18 cellular contexts compared by ENCODE assay signal in the genomic region with DNA sequence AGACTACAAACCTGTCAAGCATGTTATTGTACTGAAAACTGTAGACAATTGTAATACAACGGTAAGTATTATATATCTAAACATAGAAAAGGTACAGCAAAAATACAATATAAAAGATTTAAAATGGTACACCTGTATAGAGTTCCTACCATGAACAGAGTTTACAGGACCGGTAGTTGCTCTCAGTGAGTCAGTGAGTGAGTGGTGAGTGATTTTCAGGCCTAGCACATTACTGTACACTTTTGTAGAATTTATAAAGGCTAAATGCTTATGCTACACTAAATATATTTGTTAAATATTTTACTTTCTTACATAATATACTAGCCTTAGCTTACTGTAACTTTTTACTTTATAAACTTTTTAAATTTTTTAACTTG. TPM values are rescaled to one million over a fixed set of nuclear protein-coding genes. Genes with fewer than 3 reads are reported as not detected.
DNase-seq lines count a peak whose midpoint lies in the region; ATAC-seq, FAIRE-seq and TF ChIP-seq lines count a peak whose summit lies in the region.
"Had no signal": no experiment of that assay in that cellular context is flagged by ENCODE, and none has a peak within 500 bp of the region (broad histone marks: within the 10 kb centered on the region; RNA-seq: fewer than 3 reads in every experiment).

No MANE protein-coding gene starts in this region.

- intact Hi-C loops in MCF 10A (cut with micrococcal nuclease) (loop anchor here (1.0 kb wide), 1 partner anchor 160 kb away; no protein-coding TSS in a partner anchor), breast epithelium (cut with DNase I; ENCODE audit: low total_unique reads) (no loop called here), A673 (cut with micrococcal nuclease; ENCODE audit: unreplicated experiment) (no loop called here)

- peak overlapping the region; percentile 90 for H3K27ac Mint-ChIP-seq in MCF 10A (ENCODE audit: low read depth, unreplicated experiment)
- H3K27ac Mint-ChIP-seq: CD4-positive, alpha-beta T cell had no signal

- no peak overlapping the region for H2AFZ ChIP-seq in fibroblast of lung (ENCODE audit: low read length)

- peaks cover 19% of the 10 kb centered on the region for H3K36me3 Mint-ChIP-seq in MCF 10A (ENCODE audit: insufficient read depth, unreplicated experiment)

- TF ChIP-seq POLR2A in breast epithelium (IDR thresholded peaks at IDR 0.05), result no peak

- no peak for FAIRE-seq in frontal cortex (lab: Jason Lieb, UNC)
- FAIRE-seq: GM12891, GM19239 had no signal

- no peak overlapping the region for H3K4me3 Mint-ChIP-seq in MCF 10A (ENCODE audit: unreplicated experiment)
- H3K4me3 Mint-ChIP-seq: CD4-positive, alpha-beta T cell had no signal

- H3K36me3 ChIP-seq in breast epithelium (no peaks in the 10 kb centered on the region), SJSA1 (no peaks in the 10 kb centered on the region), fibroblast of lung (ENCODE audit: control insufficient read depth, insufficient read depth, low read length) (no peaks in the 10 kb centered on the region), A673 (ENCODE audit: insufficient read depth, low read length, poor library complexity, severe bottlenecking) (no peaks in the 10 kb centered on the region)

- no peaks in the 10 kb centered on the region for H3K4me1 ChIP-seq in breast epithelium
- H3K4me1 ChIP-seq in SJSA1 (replicated peaks), result peaks cover 43% of the 10 kb centered on the region
- peaks cover 7% of the 10 kb centered on the region for H3K4me1 ChIP-seq in fibroblast of lung (ENCODE audit: control insufficient read depth, extremely low read depth, insufficient read depth, low read length)
- peaks cover 20% of the 10 kb centered on the region for H3K4me1 ChIP-seq in A673 (ENCODE audit: insufficient read depth, low read length, poor library complexity, severe bottlenecking)

- POLR2A ChIA-PET in MCF 10A (lab: Yijun Ruan, JAX) (interaction anchor here (0.7 to 1.5 kb wide), 7 partner anchors 12 to 1608 kb away, joined by 3 to 10 read pairs (median 4); no protein-coding TSS in a partner anchor), A673 (lab: Charles Lee; ENCODE audit: low non-redundant PET) (no interaction called here)

- ATAC-seq in HG03565 (IDR thresholded peaks at IDR 0.05; ENCODE audit: unreplicated experiment), result no peak

- H3K9ac ChIP-seq in fibroblast of lung (ENCODE audit: insufficient read depth, low read length), result no peak overlapping the region

- no peaks in the 10 kb centered on the region for H4K20me1 ChIP-seq in fibroblast of lung (ENCODE audit: control insufficient read depth, extremely low read depth, insufficient read depth, low read length)

- H3K4me1 Mint-ChIP-seq in MCF 10A (ENCODE audit: insufficient read depth, unreplicated experiment), result peaks cover 32% of the 10 kb centered on the region

- H3K79me2 ChIP-seq in fibroblast of lung (ENCODE audit: control insufficient read depth, insufficient read depth, low read length), result peaks cover 74% of the 10 kb centered on the region

- H3K4me3 ChIP-seq in breast epithelium (no peak overlapping the region), SJSA1 (no peak overlapping the region), fibroblast of lung (replicated peaks in 1 of 4; ENCODE audit: control extremely low read depth in 1 of 4, insufficient read depth in 1 of 4, low read depth in 3 of 4, low read length in 4 of 4) (no peak overlapping the region), A673 (ENCODE audit: low read depth, low read length, poor library complexity, severe bottlenecking) (no peak overlapping the region)
- H3K4me3 ChIP-seq: MG63 had no signal

- no peak for DNase-seq in MCF 10A (ENCODE audit: unreplicated experiment)
- DNase-seq in breast epithelium (ENCODE audit: low spot score in 2 of 2), result no peak
- DNase-seq in SJSA1 (ENCODE audit: low read depth in 1 of 2, low spot score in 2 of 2), result no peak
- DNase-seq in fibroblast of lung (ENCODE audit: low read depth in 2 of 2), result no peak
- no peak for DNase-seq in frontal cortex (ENCODE audit: low spot score in 2 of 2)
- no peak for DNase-seq in stimulated activated CD8-positive, alpha-beta memory T cell treated with anti-CD3 and anti-CD28 coated beads, Interleukin-4, amount 100 ng/mL, for 48 hours
- no peak for DNase-seq in A673 (ENCODE audit: low spot score)
- DNase-seq: 8988T; CD4-positive, alpha-beta T cell; MG63; NCI-H1092; NCI-H1436 treated with DMSO at 0.1 percent for 48 hours; NCI-H2029; NCI-H345; NCI-H526 had no signal

- no peaks in the 10 kb centered on the region for H3K27me3 Mint-ChIP-seq in MCF 10A (ENCODE audit: insufficient read depth, unreplicated experiment)
- H3K27me3 Mint-ChIP-seq: CD4-positive, alpha-beta T cell had no signal

- peaks cover 7% of the 10 kb centered on the region for H3K9me3 Mint-ChIP-seq in MCF 10A (ENCODE audit: unreplicated experiment)

- H3K27ac ChIP-seq in breast epithelium (no peak overlapping the region), SJSA1 (peak overlapping the region; percentile 33), fibroblast of lung (ENCODE audit: insufficient read depth, low read length) (no peak overlapping the region), A673 (ENCODE audit: low read depth, low read length, poor library complexity, severe bottlenecking) (no peak overlapping the region)

- CTCF ChIA-PET in MCF 10A (lab: Yijun Ruan, JAX), result interaction anchor here (0.6 to 0.7 kb wide), 2 partner anchors 9 to 10 kb away, joined by 3 to 6 read pairs; no protein-coding TSS in a partner anchor
- CTCF ChIA-PET in A673 (lab: Charles Lee), result no interaction called here

- BruUV-seq in MCF 10A (replicated peaks; lab: Mats Ljungman, UMichigan) (TSS peak; percentile 32), A673 (replicated peaks; lab: Mats Ljungman, UMichigan) (no TSS peak)

- no peaks in the 10 kb centered on the region for H3K27me3 ChIP-seq in breast epithelium
- no peaks in the 10 kb centered on the region for H3K27me3 ChIP-seq in SJSA1 (replicated peaks)
- H3K27me3 ChIP-seq in fibroblast of lung (ENCODE audit: control insufficient read depth, insufficient read depth, low read length), result no peaks in the 10 kb centered on the region
- no peaks in the 10 kb centered on the region for H3K27me3 ChIP-seq in A673 (replicated peaks; ENCODE audit: insufficient read depth, low read depth, low read length, poor library complexity)
- H3K27me3 ChIP-seq: MG63 had no signal

- H3K4me2 ChIP-seq in fibroblast of lung (ENCODE audit: extremely low read depth, insufficient read depth, low read length), result peak overlapping the region; percentile 15

- no peak for TF ChIP-seq CTCF in MCF 10A (IDR thresholded peaks at IDR 0.05; ENCODE audit: unreplicated experiment)
- no peak for TF ChIP-seq CTCF in breast epithelium (IDR thresholded peaks at IDR 0.05)
- TF ChIP-seq CTCF in fibroblast of lung (conservative IDR thresholded peaks at IDR 0.05 in 1 of 2, IDR thresholded peaks at IDR 0.05 in 1 of 2; ENCODE audit: low read depth in 1 of 2, low read length in 2 of 2), result no peak
- no peak for TF ChIP-seq CTCF in A673 (conservative IDR thresholded peaks at IDR 0.05; ENCODE audit: low read depth, low read length)

- H3K9me3 ChIP-seq in breast epithelium (no peaks in the 10 kb centered on the region), SJSA1 (replicated peaks) (peaks cover 5% of the 10 kb centered on the region; the same call in 1 of the 2 replicates), fibroblast of lung (ENCODE audit: control insufficient read depth, insufficient read depth, low read depth, low read length) (no peaks in the 10 kb centered on the region), A673 (ENCODE audit: low read depth, low read length, poor library complexity, severe bottlenecking) (no peaks in the 10 kb centered on the region)
- H3K9me3 ChIP-seq: MG63 had no signal

RNA-seq across cellular contexts. Expression of gene PDGFC, which starts 37.4 kb away (rescaled TPM):
- total RNA-seq in MCF 10A (2022) (74.8 and 83.7 TPM in 2 replicates), breast epithelium (10 to 100 TPM; 32.4 to 59.7 (median 54.4) TPM), fibroblast of lung (67.3 and 103 TPM in 2 replicates), frontal cortex (33.4 TPM), A673 (2021) (28.0 and 32.6 TPM in 2 replicates)
- total RNA-seq in SJSA1 (2014; rRNA removed; shearing (Covaris generic)), result 63.0 and 73.1 TPM in 2 replicates
- 43.4 and 55.3 TPM in 2 replicates for polyA plus RNA-seq in fibroblast of lung
- 46.0 and 65.9 TPM in 2 replicates for polyA plus RNA-seq in fibroblast of lung (2012)
- 44.5 and 45.4 TPM in 2 replicates for polyA minus RNA-seq in fibroblast of lung (ENCODE audit: low replicate concordance)
- total RNA-seq: CD4-positive, alpha-beta T cell had no signal
